In the genomic region with DNA sequence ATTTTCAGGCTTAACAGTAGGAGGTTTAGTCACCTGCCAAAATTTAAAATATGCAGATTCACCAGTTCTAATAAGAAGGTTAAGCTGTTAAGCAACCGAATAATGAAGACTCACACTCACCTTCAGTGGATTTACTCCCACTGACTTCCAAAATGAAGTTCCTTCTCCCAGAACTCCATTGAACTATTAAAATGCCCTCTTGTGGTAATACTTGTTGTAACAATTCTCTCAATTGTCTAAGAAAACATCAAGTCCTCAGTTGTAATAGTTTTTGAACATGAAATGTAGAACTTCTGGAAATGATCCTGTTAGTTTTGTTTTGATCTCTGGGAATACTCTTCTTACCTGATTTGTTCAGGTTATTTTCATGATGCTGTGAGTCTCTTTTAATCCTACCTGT, we compare ENCODE assay signal across 20 cellular contexts.
DNase-seq lines count a peak whose midpoint lies in the region; ATAC-seq and TF ChIP-seq lines count a peak whose summit lies in the region.
"Had no signal": no experiment of that assay in that cellular context is flagged by ENCODE, and none has a peak within 500 bp of the region (broad histone marks: within the 10 kb centered on the region; RNA-seq: fewer than 3 reads in every experiment).

No MANE protein-coding gene starts in this region.

- H3K79me2 ChIP-seq in OCI-LY3 (ENCODE audit: low read length) (no peaks in the 10 kb centered on the region), hepatocyte (no peaks in the 10 kb centered on the region)

- H3K27me3 ChIP-seq in OCI-LY3 (ENCODE audit: low read depth, low read length) (no peaks in the 10 kb centered on the region), hepatocyte (no peaks in the 10 kb centered on the region), left ventricle myocardium inferior (ENCODE audit: low read depth) (no peaks in the 10 kb centered on the region)
- H3K27me3 ChIP-seq: upper lobe of right lung had no signal

- no peak overlapping the region for H3K9ac ChIP-seq in OCI-LY3 (ENCODE audit: low read length)

- H3K4me2 ChIP-seq in OCI-LY3 (ENCODE audit: low read length) (no peak overlapping the region), hepatocyte (no peak overlapping the region)

- H3K9me3 Mint-ChIP-seq in type B pancreatic cell: no peaks in the 10 kb centered on the region

- DNase-seq in NCI-H82 (lab: John Stamatoyannopoulos, UW): peak; percentile 32
- no peak for DNase-seq in NCI-H82 treated with DMSO at 0.1 percent for 48 hours (lab: John Stamatoyannopoulos, UW; ENCODE audit: unreplicated experiment)
- DNase-seq in hepatocyte (ENCODE audit: low spot score): no peak
- DNase-seq in type B pancreatic cell (ENCODE audit: extremely low spot score, unreplicated experiment): no peak
- DNase-seq in mucosa of descending colon: no peak
- no peak for DNase-seq in left ventricle myocardium inferior
- DNase-seq in dermis blood vessel endothelial cell: no peak
- DNase-seq: activated CD8-positive, alpha-beta memory T cell treated with anti-CD3 and anti-CD28 coated beads for 24 hours; CD8-positive, alpha-beta memory T cell; GF-D8; H7; NCI-H1930; NCI-H526 treated with DMSO at 0.1 percent for 48 hours; posterior cingulate gyrus; stimulated activated CD4-positive, alpha-beta T cell treated with anti-CD3 and anti-CD28 coated beads, Interleukin-12 subunit alpha, Interleukin-12 subunit beta, amount 100 ng/mL, for 4 hours; T-helper 1 cell; upper lobe of right lung had no signal

- TF ChIP-seq CTCF in OCI-LY3 (IDR thresholded peaks at IDR 0.05; ENCODE audit: low read depth, low read length): peak; percentile 53
- TF ChIP-seq CTCF in hepatocyte (IDR thresholded peaks at IDR 0.05; ENCODE audit: poor library complexity): peak; percentile 26
- TF ChIP-seq CTCF in type B pancreatic cell (conservative IDR thresholded peaks at IDR 0.05): peak; percentile 44
- no peak for TF ChIP-seq CTCF in mucosa of descending colon (IDR thresholded peaks at IDR 0.05)
- TF ChIP-seq CTCF in left ventricle myocardium inferior (IDR thresholded peaks at IDR 0.05; ENCODE audit: borderline replicate concordance): no peak

- no peak overlapping the region for H2AFZ ChIP-seq in OCI-LY3 (ENCODE audit: low read depth, low read length)
- no peak overlapping the region for H2AFZ ChIP-seq in hepatocyte

- no peak overlapping the region for H3K4me3 Mint-ChIP-seq in type B pancreatic cell
- H3K4me3 Mint-ChIP-seq: CD8-positive, alpha-beta memory T cell; stimulated activated naive CD8-positive, alpha-beta T cell treated with anti-CD3 and anti-CD28 coated beads, Interleukin-15, Interleukin-2, amounts not matched to agents 100 ng/mL and 50 ng/mL, for 24 hours had no signal

- H3K9me3 ChIP-seq in OCI-LY3 (ENCODE audit: insufficient read depth, low read length) (no peaks in the 10 kb centered on the region), hepatocyte (ENCODE audit: low read depth) (no peaks in the 10 kb centered on the region), mucosa of descending colon (no peaks in the 10 kb centered on the region), left ventricle myocardium inferior (replicated peaks) (no peaks in the 10 kb centered on the region)
- H3K9me3 ChIP-seq: upper lobe of right lung had no signal

- H3K4me3 ChIP-seq in OCI-LY3 (ENCODE audit: low read length) (no peak overlapping the region), hepatocyte (no peak overlapping the region), mucosa of descending colon (no peak overlapping the region), left ventricle myocardium inferior (no peak overlapping the region)
- H3K4me3 ChIP-seq: upper lobe of right lung had no signal

- H3K4me1 ChIP-seq in OCI-LY3 (ENCODE audit: low read length) (no peaks in the 10 kb centered on the region), hepatocyte (ENCODE audit: insufficient read depth) (no peaks in the 10 kb centered on the region), mucosa of descending colon (ENCODE audit: low read depth) (no peaks in the 10 kb centered on the region), left ventricle myocardium inferior (no peaks in the 10 kb centered on the region)
- H3K4me1 ChIP-seq: upper lobe of right lung had no signal

- H3K27ac ChIP-seq in OCI-LY3 (ENCODE audit: low read length): no peak overlapping the region
- no peak overlapping the region for H3K27ac ChIP-seq in hepatocyte
- H3K27ac ChIP-seq in left ventricle myocardium inferior (replicated peaks): no peak overlapping the region
- H3K27ac ChIP-seq: upper lobe of right lung had no signal

- H4K20me1 ChIP-seq in OCI-LY3 (ENCODE audit: insufficient read depth, low read length) (no peaks in the 10 kb centered on the region), hepatocyte (ENCODE audit: insufficient read depth, poor library complexity, severe bottlenecking) (no peaks in the 10 kb centered on the region)

- no peak for ATAC-seq in mucosa of descending colon
- ATAC-seq: upper lobe of right lung had no signal

- no peak overlapping the region for H3K27ac Mint-ChIP-seq in type B pancreatic cell
- H3K27ac Mint-ChIP-seq: activated T-helper 2 cell treated with anti-CD3 and anti-CD28 coated beads, Interferon-gamma antibody, Interleukin-2, Interleukin-4, amounts not matched to agents 10 μg/mL and 5 μg/mL and 100 μg/mL, durations not matched to agents 14 hours and 24 hours and 36 hours; CD8-positive, alpha-beta memory T cell; stimulated activated naive CD8-positive, alpha-beta T cell treated with anti-CD3 and anti-CD28 coated beads, Interleukin-15, Interleukin-2, amounts not matched to agents 100 ng/mL and 50 ng/mL, for 24 hours had no signal

- WGBS in hepatocyte (ENCODE audit: low lambda C conversion rate, missing lambda C conversion rate): 63% methylated on average over 1 of the region's 1 CpG

- H3K27me3 Mint-ChIP-seq in type B pancreatic cell: no peaks in the 10 kb centered on the region
- H3K27me3 Mint-ChIP-seq: CD8-positive, alpha-beta memory T cell; stimulated activated naive CD8-positive, alpha-beta T cell treated with anti-CD3 and anti-CD28 coated beads, Interleukin-15, Interleukin-2, amounts not matched to agents 100 ng/mL and 50 ng/mL, for 24 hours had no signal

- H3K36me3 ChIP-seq in OCI-LY3 (replicated peaks; ENCODE audit: low read depth, low read length) (no peaks in the 10 kb centered on the region), hepatocyte (replicated peaks; ENCODE audit: insufficient read depth, low read depth) (no peaks in the 10 kb centered on the region), mucosa of descending colon (ENCODE audit: low read depth) (no peaks in the 10 kb centered on the region), left ventricle myocardium inferior (no peaks in the 10 kb centered on the region)
- H3K36me3 ChIP-seq: upper lobe of right lung had no signal

- intact Hi-C loops in mucosa of descending colon (cut with DNase I, micrococcal nuclease): no loop called here
- intact Hi-C loops in left ventricle myocardium inferior (cut with micrococcal nuclease): no loop called here

- H3K9me2 ChIP-seq in hepatocyte (replicated peaks; ENCODE audit: insufficient read depth): no peaks in the 10 kb centered on the region

- H3K36me3 Mint-ChIP-seq in type B pancreatic cell: no peaks in the 10 kb centered on the region
- H3K36me3 Mint-ChIP-seq: CD8-positive, alpha-beta memory T cell had no signal

- no peaks in the 10 kb centered on the region for H3K4me1 Mint-ChIP-seq in type B pancreatic cell (ENCODE audit: unreplicated experiment)
- H3K4me1 Mint-ChIP-seq: CD8-positive, alpha-beta memory T cell had no signal

Comparison
In these comparisons a context has a peak if more than half of its experiments do, and no peak if none do; other contexts are left out.
1. CTCF ChIP-seq: peak in OCI-LY3 (single experiment), hepatocyte (single experiment) and type B pancreatic cell (single experiment); none in mucosa of descending colon (single experiment) and left ventricle myocardium inferior (single experiment).